In genomic region chr20:62651285-62652021, GRCh38 we compare ENCODE assay signal across 1 cellular context.
TF ChIP-seq lines count a peak whose summit lies in the region.

No MANE protein-coding gene starts in this region.

TF ChIP-seq in endothelial cell of umbilical vein, 7 proteins besides CTCF, POLR2A, EP300 and RAD21 (continued from another document):
- TF ChIP-seq JUN (IDR thresholded peaks at IDR 0.05; ENCODE audit: borderline replicate concordance, insufficient read depth, insufficient read length, low read depth) (no peak), GATA2 (IDR thresholded peaks at IDR 0.05; ENCODE audit: insufficient read depth, insufficient read length, low read depth, low read length) (no peak), FOS (IDR thresholded peaks at IDR 0.05; ENCODE audit: borderline replicate concordance, insufficient read depth, low read length) (no peak), MAX (IDR thresholded peaks at IDR 0.05; ENCODE audit: insufficient read depth, insufficient read length) (no peak), MYC (IDR thresholded peaks at IDR 0.05; ENCODE audit: low read depth, low read length) (no peak)
TF ChIP-seq in endothelial cell of umbilical vein: peak in this region for 0.
